16 cellular contexts compared by ENCODE assay signal in genomic region chr1:214850432-214851010, GRCh38.
"Had no signal": no experiment of that assay in that cellular context is flagged by ENCODE, and none has a peak within 500 bp of the region (broad histone marks: within the 10 kb centered on the region; RNA-seq: fewer than 3 reads in every experiment).

No MANE protein-coding gene starts in this region.

- H3K27me3 Mint-ChIP-seq: stimulated activated naive CD8-positive, alpha-beta T cell treated with anti-CD3 and anti-CD28 coated beads, Interleukin-15, Interleukin-2, amounts not matched to agents 100 ng/mL and 50 ng/mL, for 24 hours; T-helper 17 cell had no signal

- H3K9me3 ChIP-seq: colonic mucosa, gastrocnemius medialis, transverse colon, vagina had no signal

- H3K36me3 ChIP-seq: colonic mucosa, gastrocnemius medialis, left ventricle myocardium inferior, transverse colon, vagina had no signal

- ATAC-seq: gastrocnemius medialis, T-helper 17 cell, WTC11 had no signal

- H3K4me1 ChIP-seq: colonic mucosa, gastrocnemius medialis, left ventricle myocardium inferior, transverse colon, vagina had no signal

- H3K4me1 Mint-ChIP-seq: T-helper 17 cell had no signal

- H3K27ac Mint-ChIP-seq: activated CD4-positive, alpha-beta memory T cell treated with anti-CD3 and anti-CD28 coated beads for 36 hours; activated naive CD8-positive, alpha-beta T cell; stimulated activated naive CD8-positive, alpha-beta T cell treated with anti-CD3 and anti-CD28 coated beads, Interleukin-15, Interleukin-2, amounts not matched to agents 100 ng/mL and 50 ng/mL, for 24 hours; T-helper 17 cell had no signal

- H3K36me3 Mint-ChIP-seq: activated CD4-positive, alpha-beta memory T cell treated with anti-CD3 and anti-CD28 coated beads for 36 hours had no signal

- H3K4me3 ChIP-seq: colonic mucosa, gastrocnemius medialis, left ventricle myocardium inferior, transverse colon, vagina had no signal

- H3K27me3 ChIP-seq: colonic mucosa, transverse colon, vagina had no signal

- H3K27ac ChIP-seq: colonic mucosa, gastrocnemius medialis, left ventricle myocardium inferior, transverse colon, vagina had no signal

- H3K9me3 Mint-ChIP-seq: stimulated activated naive CD8-positive, alpha-beta T cell treated with anti-CD3 and anti-CD28 coated beads, Interleukin-15, Interleukin-2, amounts not matched to agents 100 ng/mL and 50 ng/mL, for 24 hours had no signal

- DNase-seq: activated CD4-positive, alpha-beta memory T cell treated with anti-CD3 and anti-CD28 coated beads for 36 hours; activated CD4-positive, alpha-beta T cell treated with anti-CD3 and anti-CD28 coated beads for 4 hours; amniotic stem cell; caudate nucleus; colonic mucosa; gastrocnemius medialis; head of caudate nucleus; kidney; left ventricle myocardium inferior; occipital lobe; T-helper 17 cell; transverse colon had no signal

- H3K4me3 Mint-ChIP-seq: activated CD4-positive, alpha-beta memory T cell treated with anti-CD3 and anti-CD28 coated beads for 36 hours; activated naive CD8-positive, alpha-beta T cell; stimulated activated naive CD8-positive, alpha-beta T cell treated with anti-CD3 and anti-CD28 coated beads, Interleukin-15, Interleukin-2, amounts not matched to agents 100 ng/mL and 50 ng/mL, for 24 hours; T-helper 17 cell; WTC11 had no signal
